Comparison of ENCODE assay signal across 8 cellular contexts in genomic region chr22:23826510-23827350, GRCh38. TPM values are rescaled to one million over a fixed set of nuclear protein-coding genes. Genes with fewer than 3 reads are reported as not detected.
DNase-seq lines count a peak whose midpoint lies in the region; ATAC-seq, FAIRE-seq and TF ChIP-seq lines count a peak whose summit lies in the region.
"Had no signal": no experiment of that assay in that cellular context is flagged by ENCODE, and none has a peak within 500 bp of the region (broad histone marks: within the 10 kb centered on the region; RNA-seq: fewer than 3 reads in every experiment).

No MANE protein-coding gene starts in this region.

- peaks cover 32% of the 10 kb centered on the region for H3K36me3 Mint-ChIP-seq in HFFc6 (ENCODE audit: low read depth)
- peaks cover 54% of the 10 kb centered on the region for H3K36me3 Mint-ChIP-seq in neural progenitor cell
- H3K36me3 Mint-ChIP-seq: natural killer cell treated with Interleukin-12 subunit alpha and Interleukin-12 subunit beta and Interleukin-15 and Interleukin-18, amount 100 ng/mL, for 72 hours had no signal

- H3K4me1 ChIP-seq in GM12878 (ENCODE audit: control insufficient read depth, insufficient read depth, low read length) (peaks cover 3% of the 10 kb centered on the region), neural progenitor cell (no peaks in the 10 kb centered on the region)

- DNase-seq in HFFc6 (peak; percentile 47), GM12878 (ENCODE audit: low read depth, low spot score) (no peak), neural progenitor cell (ENCODE audit: low spot score) (peak; percentile 1), NCI-H1105 (lab: John Stamatoyannopoulos, UW) (no peak)
- DNase-seq: HCEC 1CT had no signal

- H3K27ac ChIP-seq in GM12878 (ENCODE audit: control insufficient read depth, insufficient read depth) (no peak overlapping the region), neural progenitor cell (no peak overlapping the region)

- H3K4me1 Mint-ChIP-seq in HFFc6 (ENCODE audit: low read depth) (peaks cover 66% of the 10 kb centered on the region), neural progenitor cell (peaks cover 2% of the 10 kb centered on the region)

- intact Hi-C loops in GM12878 (cut with micrococcal nuclease; ENCODE audit: unreplicated experiment) = no loop called here

- H2AFZ ChIP-seq in GM12878 (ENCODE audit: control insufficient read depth, low read depth, low read length) (no peak overlapping the region), neural progenitor cell (replicated peaks) (no peak overlapping the region)

- TF ChIP-seq CTCF in HFFc6 (IDR thresholded peaks at IDR 0.05) (no peak), GM12878 (IDR thresholded peaks at IDR 0.05 in 2 of 3, conservative IDR thresholded peaks at IDR 0.05 in 1 of 3; ENCODE audit: control insufficient read depth in 2 of 3, extremely low read depth in 1 of 3, insufficient read depth in 1 of 3, low read depth in 3 of 3, low read length in 3 of 3) (no peak), neural progenitor cell (IDR thresholded peaks at IDR 0.05) (no peak)

- H3K27me3 ChIP-seq in GM12878 (replicated peaks in 1 of 2; ENCODE audit: control insufficient read depth in 2 of 2, insufficient read depth in 2 of 2, low read length in 1 of 2) (no peaks in the 10 kb centered on the region), neural progenitor cell (no peaks in the 10 kb centered on the region)

- H3K27me3 Mint-ChIP-seq in HFFc6 (ENCODE audit: insufficient read depth) (no peaks in the 10 kb centered on the region; the same call in 1 of the 2 replicates), neural progenitor cell (ENCODE audit: insufficient read depth, low read depth) (no peaks in the 10 kb centered on the region)
- H3K27me3 Mint-ChIP-seq: natural killer cell treated with Interleukin-12 subunit alpha and Interleukin-12 subunit beta and Interleukin-15 and Interleukin-18, amount 100 ng/mL, for 72 hours had no signal

- H3K9me3 Mint-ChIP-seq in HFFc6 = no peaks in the 10 kb centered on the region
- no peaks in the 10 kb centered on the region for H3K9me3 Mint-ChIP-seq in neural progenitor cell
- H3K9me3 Mint-ChIP-seq: natural killer cell treated with Interleukin-12 subunit alpha and Interleukin-12 subunit beta and Interleukin-15 and Interleukin-18, amount 100 ng/mL, for 72 hours had no signal

- no peaks in the 10 kb centered on the region for H3K9me3 ChIP-seq in GM12878 (replicated peaks; ENCODE audit: control insufficient read depth, insufficient read depth, low read length)
- no peaks in the 10 kb centered on the region for H3K9me3 ChIP-seq in neural progenitor cell (ENCODE audit: low read depth)

- no peak for TF ChIP-seq EP300 in GM12878 (IDR thresholded peaks at IDR 0.05; ENCODE audit: borderline replicate concordance in 1 of 2, control insufficient read depth in 1 of 2, low read depth in 2 of 2, low read length in 2 of 2)

- POLR2A ChIA-PET in GM12878 (lab: Charles Lee) = no interaction called here

- RAD21 ChIA-PET in GM12878 (lab: Charles Lee; ENCODE audit: unreplicated experiment) = no interaction called here

- in situ Hi-C loops in GM12878 (cut with MboI) = no loop called here

- CTCF ChIA-PET in GM12878 (lab: Yijun Ruan, JAX) = interaction anchor here (1.3 to 2.0 kb wide), 2 partner anchors 11 to 51 kb away, joined by 3 to 4 read pairs; no protein-coding TSS in a partner anchor

- H3K4me2 ChIP-seq in GM12878 (ENCODE audit: control insufficient read depth, insufficient read depth) (no peak overlapping the region), neural progenitor cell (no peak overlapping the region)

- WGBS in GM12878 (ENCODE audit: insufficient coverage, insufficient replicate concordance, low lambda C conversion rate, missing lambda C conversion rate) = 88% methylated on average over 15 of the region's 15 CpGs

- SMC1A ChIA-PET in GM12878 (lab: Charles Lee; ENCODE audit: uncharacterized antibody, unreplicated experiment) = interaction anchor here (0.7 kb wide), 1 partner anchor 58 kb away, joined by 3 read pairs; no protein-coding TSS in a partner anchor

- H3K36me3 ChIP-seq in GM12878 (ENCODE audit: control insufficient read depth in 2 of 2, insufficient read depth in 2 of 2, low read length in 1 of 2) (peaks cover 45 to 59% of the 10 kb centered on the region in 2 experiments), neural progenitor cell (no peaks in the 10 kb centered on the region)

- peaks cover 2% of the 10 kb centered on the region for H3K79me2 ChIP-seq in GM12878 (ENCODE audit: control insufficient read depth, insufficient read depth, low read length)
- H3K79me2 ChIP-seq in neural progenitor cell (ENCODE audit: low read depth) = peaks cover 12% of the 10 kb centered on the region

- TF ChIP-seq POLR2A in GM12878 (IDR thresholded peaks at IDR 0.05; ENCODE audit: low read depth, low read length) = peak; percentile 18; the same call in 1 of the 2 replicates

- ATAC-seq in GM12878 (no peak), HG02759 (IDR thresholded peaks at IDR 0.05; ENCODE audit: unreplicated experiment) (no peak), HG03045 (IDR thresholded peaks at IDR 0.05; ENCODE audit: unreplicated experiment) (no peak)
- ATAC-seq: natural killer cell treated with Interleukin-12 subunit alpha and Interleukin-12 subunit beta and Interleukin-15 and Interleukin-18, amount 100 ng/mL, for 72 hours had no signal

- no peak overlapping the region for H3K9ac ChIP-seq in GM12878 (ENCODE audit: control insufficient read depth, insufficient read depth, low read length)
- H3K9ac ChIP-seq in neural progenitor cell = no peak overlapping the region

- FAIRE-seq in GM12878 (lab: Jason Lieb, UNC) = peak; percentile 52

- no TSS peak for BruUV-seq in GM12878 (replicated peaks; lab: Mats Ljungman, UMichigan)

- H4K20me1 ChIP-seq in GM12878 (ENCODE audit: control insufficient read depth, insufficient read depth) = peaks cover 2% of the 10 kb centered on the region; the same call in 1 of the 2 replicates
- H4K20me1 ChIP-seq in neural progenitor cell (ENCODE audit: low read depth) = peaks cover 11% of the 10 kb centered on the region

- H3F3A ChIP-seq in neural progenitor cell (ENCODE audit: low read depth) = no peaks in the 10 kb centered on the region

- no peak overlapping the region for H3K4me3 ChIP-seq in GM12878
- H3K4me3 ChIP-seq in neural progenitor cell = no peak overlapping the region

- peak overlapping the region; percentile 86 for H3K27ac Mint-ChIP-seq in HFFc6
- H3K27ac Mint-ChIP-seq in neural progenitor cell = no peak overlapping the region
- H3K27ac Mint-ChIP-seq: natural killer cell treated with Interleukin-12 subunit alpha and Interleukin-12 subunit beta and Interleukin-15 and Interleukin-18, amount 100 ng/mL, for 72 hours had no signal

- TF ChIP-seq RAD21 in GM12878 (IDR thresholded peaks at IDR 0.05; ENCODE audit: insufficient read depth, low read depth, low read length) = no peak

- H3K4me3 Mint-ChIP-seq in HFFc6 = no peak overlapping the region
- no peak overlapping the region for H3K4me3 Mint-ChIP-seq in neural progenitor cell
- H3K4me3 Mint-ChIP-seq: natural killer cell treated with Interleukin-12 subunit alpha and Interleukin-12 subunit beta and Interleukin-15 and Interleukin-18, amount 100 ng/mL, for 72 hours had no signal

RNA-seq across cellular contexts. Expression of gene DERL3, which starts 12.1 kb away (rescaled TPM):
- total RNA-seq in HFFc6 (2021; fragmentation: NEBNext Ultra II Directional; extraction: Animal tissue kit (Norgen Biotek cat#: 25700)) = under 1 TPM; 0.21 to 0.88 (median 0.40) TPM
- 10.6 and 12.5 TPM in 2 replicates for total RNA-seq in GM12878 (2013; cell fraction: nucleolus; rRNA removed)
- total RNA-seq in GM12878 (2014; rRNA removed) = 14.6 and 21.0 TPM in 2 replicates
- total RNA-seq in GM12878 (2014; rRNA removed; fragmentation: Illumina TruSeq; extraction: Trizol) = 8.7 and 9.4 TPM in 2 replicates
- 17.4 and 19.4 TPM in 2 replicates for total RNA-seq in GM12878 (2021)
- 9.4 TPM for polyA plus RNA-seq in GM12878 (2011; ENCODE audit: low read depth)
- 2.1 and 5.2 TPM in 2 replicates for polyA plus RNA-seq in GM12878 (2011; rRNA removed)
- 10.4 and 15.5 TPM in 2 replicates for polyA plus RNA-seq in GM12878 (2011; cell fraction: cytosol; rRNA removed)
- polyA plus RNA-seq in GM12878 (2011; cell fraction: nucleus; rRNA removed) = 29.8 and 30.3 TPM in 2 replicates
- polyA plus RNA-seq in GM12878 (2012) = 18.0 and 23.9 TPM in 2 replicates
- polyA plus RNA-seq in GM12878 (2014; fragmentation: Illumina TruSeq; extraction: Trizol) = 2.3 and 7.4 TPM in 2 replicates
- 1 to 10 TPM; 4.1 to 6.4 TPM for polyA plus RNA-seq in GM12878 (2014; fragmentation: Nextera tagmentation; extraction: Ambion mirVana)
- polyA plus RNA-seq in GM12878 (2014; rRNA removed) = 28.1 and 29.7 TPM in 2 replicates
- polyA plus RNA-seq in GM12878 (2016; fragmentation: Nextera tagmentation; extraction: Ambion mirVana) = 10 to 100 TPM; 49.1 to 52.4 TPM
- 1.8 and 4.4 TPM in 2 replicates for polyA minus RNA-seq in GM12878 (2011; rRNA and poly(A)+ RNA removed)
- 1.1 and 1.6 TPM in 2 replicates for polyA minus RNA-seq in GM12878 (2011; cell fraction: cytosol; rRNA and poly(A)+ RNA removed)
- 3.3 and 4.9 TPM in 2 replicates for polyA minus RNA-seq in GM12878 (2011; cell fraction: nucleus; rRNA and poly(A)+ RNA removed)
- total RNA-seq in neural progenitor cell (ENCODE audit: low replicate concordance) = 1.1 and 7.7 TPM in 2 replicates

RNA-seq across cellular contexts. Expression of gene SLC2A11, which starts 30.9 kb away (rescaled TPM):
- total RNA-seq in HFFc6 (2021; fragmentation: NEBNext Ultra II Directional; extraction: Animal tissue kit (Norgen Biotek cat#: 25700)) = 10 to 100 TPM in 4 of 6 experiments, 1 to 10 TPM in 2; 8.9 to 13.2 (median 10.5) TPM
- 25.2 and 25.7 TPM in 2 replicates for total RNA-seq in GM12878 (2013; cell fraction: nucleolus; rRNA removed)
- total RNA-seq in GM12878 (2014; rRNA removed) = 10.5 and 13.0 TPM in 2 replicates
- total RNA-seq in GM12878 (2014; rRNA removed; fragmentation: Illumina TruSeq; extraction: Trizol) = 8.1 and 8.9 TPM in 2 replicates
- total RNA-seq in GM12878 (2021) = 12.2 and 15.7 TPM in 2 replicates
- 9.2 TPM for polyA plus RNA-seq in GM12878 (2011; ENCODE audit: low read depth)
- polyA plus RNA-seq in GM12878 (2011; rRNA removed) = 7.5 and 8.4 TPM in 2 replicates
- polyA plus RNA-seq in GM12878 (2011; cell fraction: cytosol; rRNA removed) = 7.6 and 11.5 TPM in 2 replicates
- polyA plus RNA-seq in GM12878 (2011; cell fraction: nucleus; rRNA removed) = 16.6 and 19.3 TPM in 2 replicates
- 12.9 and 18.4 TPM in 2 replicates for polyA plus RNA-seq in GM12878 (2012)
- 8.6 and 13.3 TPM in 2 replicates for polyA plus RNA-seq in GM12878 (2014; fragmentation: Illumina TruSeq; extraction: Trizol)
- 1 to 10 TPM in 1 of 2 experiments, under 1 TPM in 1; 0.98 to 2.9 TPM for polyA plus RNA-seq in GM12878 (2014; fragmentation: Nextera tagmentation; extraction: Ambion mirVana)
- 17.7 and 18.3 TPM in 2 replicates for polyA plus RNA-seq in GM12878 (2014; rRNA removed)
- polyA plus RNA-seq in GM12878 (2016; fragmentation: Nextera tagmentation; extraction: Ambion mirVana) = 1 to 10 TPM; 8.0 TPM
- 8.2 and 11.6 TPM in 2 replicates for polyA minus RNA-seq in GM12878 (2011; rRNA and poly(A)+ RNA removed)
- polyA minus RNA-seq in GM12878 (2011; cell fraction: cytosol; rRNA and poly(A)+ RNA removed) = 3.5 and 6.1 TPM in 2 replicates
- 7.7 and 10.9 TPM in 2 replicates for polyA minus RNA-seq in GM12878 (2011; cell fraction: nucleus; rRNA and poly(A)+ RNA removed)
- 3.8 and 12.1 TPM in 2 replicates for total RNA-seq in neural progenitor cell (ENCODE audit: low replicate concordance)

RNA-seq across cellular contexts. Expression of gene SMARCB1, which starts 40.0 kb away (rescaled TPM):
- 100 to 1,000 TPM in 1 of 6 experiments, 10 to 100 TPM in 5; 91.5 to 101 (median 97.3) TPM for total RNA-seq in HFFc6 (2021; fragmentation: NEBNext Ultra II Directional; extraction: Animal tissue kit (Norgen Biotek cat#: 25700))
- total RNA-seq in GM12878 (2013; cell fraction: nucleolus; rRNA removed) = 112 and 119 TPM in 2 replicates
- total RNA-seq in GM12878 (2014; rRNA removed) (167 and 177 TPM in 2 replicates), GM12878 (2014; rRNA removed; fragmentation: Illumina TruSeq; extraction: Trizol) (108 and 112 TPM in 2 replicates), GM12878 (2021) (179 and 185 TPM in 2 replicates), neural progenitor cell (ENCODE audit: low replicate concordance) (151 and 170 TPM in 2 replicates)
- polyA plus RNA-seq in GM12878 (2011; ENCODE audit: low read depth) = 81.1 TPM
- polyA plus RNA-seq in GM12878 (2011; rRNA removed) (183 and 187 TPM in 2 replicates), GM12878 (2014; fragmentation: Illumina TruSeq; extraction: Trizol) (130 and 198 TPM in 2 replicates), GM12878 (2014; fragmentation: Nextera tagmentation; extraction: Ambion mirVana) (10 to 100 TPM in 1 of 2 experiments, 1 to 10 TPM in 1; 9.1 to 17.9 TPM), GM12878 (2014; rRNA removed) (215 and 239 TPM in 2 replicates), GM12878 (2016; fragmentation: Nextera tagmentation; extraction: Ambion mirVana) (100 to 1,000 TPM; 192 to 207 TPM)
- 136 and 163 TPM in 2 replicates for polyA plus RNA-seq in GM12878 (2011; cell fraction: cytosol; rRNA removed)
- 103 and 127 TPM in 2 replicates for polyA plus RNA-seq in GM12878 (2011; cell fraction: nucleus; rRNA removed)
- polyA plus RNA-seq in GM12878 (2012) = 150 and 176 TPM in 2 replicates
- polyA minus RNA-seq in GM12878 (2011; rRNA and poly(A)+ RNA removed) = 104 and 119 TPM in 2 replicates
- polyA minus RNA-seq in GM12878 (2011; cell fraction: cytosol; rRNA and poly(A)+ RNA removed) = 23.8 and 37.5 TPM in 2 replicates
- 26.4 and 66.3 TPM in 2 replicates for polyA minus RNA-seq in GM12878 (2011; cell fraction: nucleus; rRNA and poly(A)+ RNA removed)

RNA-seq across cellular contexts. Expression of gene MMP11, which starts 54.1 kb away (rescaled TPM):
- total RNA-seq in HFFc6 (2021; fragmentation: NEBNext Ultra II Directional; extraction: Animal tissue kit (Norgen Biotek cat#: 25700)) = 1 to 10 TPM; 1.7 to 3.6 (median 2.7) TPM
- total RNA-seq in GM12878 (2013; cell fraction: nucleolus; rRNA removed) = 2.0 and 2.7 TPM in 2 replicates
- total RNA-seq in GM12878 (2014; rRNA removed) (0.60 and 1.0 TPM in 2 replicates), GM12878 (2014; rRNA removed; fragmentation: Illumina TruSeq; extraction: Trizol) (not detected in 2 replicates), GM12878 (2021) (0.41 and 0.48 TPM in 2 replicates), neural progenitor cell (ENCODE audit: low replicate concordance) (4.1 and 13.7 TPM in 2 replicates)
- 0.20 TPM for polyA plus RNA-seq in GM12878 (2011; ENCODE audit: low read depth)
- polyA plus RNA-seq in GM12878 (2011; rRNA removed) (0.12 TPM in 1 of 2 replicates, not detected in the other), GM12878 (2014; fragmentation: Illumina TruSeq; extraction: Trizol) (0.03 TPM in 1 of 2 replicates, not detected in the other), GM12878 (2014; fragmentation: Nextera tagmentation; extraction: Ambion mirVana) (under 1 TPM in 1 of 2 experiments, not detected in 1; 0.05 TPM), GM12878 (2014; rRNA removed) (0.18 and 1.1 TPM in 2 replicates), GM12878 (2016; fragmentation: Nextera tagmentation; extraction: Ambion mirVana) (under 1 TPM; 0.20 to 0.48 TPM)
- 0.06 and 0.08 TPM in 2 replicates for polyA plus RNA-seq in GM12878 (2011; cell fraction: cytosol; rRNA removed)
- 0.16 and 0.44 TPM in 2 replicates for polyA plus RNA-seq in GM12878 (2011; cell fraction: nucleus; rRNA removed)
- polyA plus RNA-seq in GM12878 (2012) = 0.17 and 0.37 TPM in 2 replicates
- 0.10 TPM in 1 of 2 replicates, not detected in the other for polyA minus RNA-seq in GM12878 (2011; rRNA and poly(A)+ RNA removed)
- polyA minus RNA-seq in GM12878 (2011; cell fraction: cytosol; rRNA and poly(A)+ RNA removed) = not detected in 2 replicates
- polyA minus RNA-seq in GM12878 (2011; cell fraction: nucleus; rRNA and poly(A)+ RNA removed) = 0.19 TPM in 1 of 2 replicates, not detected in the other

RNA-seq across cellular contexts. Expression of gene CHCHD10, which starts 59.0 kb away (rescaled TPM):
- 100 to 1,000 TPM in 4 of 6 experiments, 10 to 100 TPM in 2; 89.3 to 117 (median 106) TPM for total RNA-seq in HFFc6 (2021; fragmentation: NEBNext Ultra II Directional; extraction: Animal tissue kit (Norgen Biotek cat#: 25700))
- total RNA-seq in GM12878 (2013; cell fraction: nucleolus; rRNA removed) = 4.8 and 18.2 TPM in 2 replicates
- total RNA-seq in GM12878 (2014; rRNA removed) (78.0 and 104 TPM in 2 replicates), GM12878 (2014; rRNA removed; fragmentation: Illumina TruSeq; extraction: Trizol) (103 and 117 TPM in 2 replicates), GM12878 (2021) (237 and 241 TPM in 2 replicates), neural progenitor cell (ENCODE audit: low replicate concordance) (0.53 and 9.1 TPM in 2 replicates)
- polyA plus RNA-seq in GM12878 (2011; ENCODE audit: low read depth) = 141 TPM
- polyA plus RNA-seq in GM12878 (2011; rRNA removed) (23.9 and 34.4 TPM in 2 replicates), GM12878 (2014; fragmentation: Illumina TruSeq; extraction: Trizol) (27.2 and 126 TPM in 2 replicates), GM12878 (2014; fragmentation: Nextera tagmentation; extraction: Ambion mirVana) (100 to 1,000 TPM in 1 of 2 experiments, 10 to 100 TPM in 1; 13.2 to 216 TPM), GM12878 (2014; rRNA removed) (129 and 191 TPM in 2 replicates), GM12878 (2016; fragmentation: Nextera tagmentation; extraction: Ambion mirVana) (100 to 1,000 TPM; 135 to 202 TPM)
- polyA plus RNA-seq in GM12878 (2011; cell fraction: cytosol; rRNA removed) = 103 and 111 TPM in 2 replicates
- 51.2 and 87.5 TPM in 2 replicates for polyA plus RNA-seq in GM12878 (2011; cell fraction: nucleus; rRNA removed)
- 181 and 188 TPM in 2 replicates for polyA plus RNA-seq in GM12878 (2012)
- polyA minus RNA-seq in GM12878 (2011; rRNA and poly(A)+ RNA removed) = 36.1 and 61.2 TPM in 2 replicates
- 56.9 and 67.5 TPM in 2 replicates for polyA minus RNA-seq in GM12878 (2011; cell fraction: cytosol; rRNA and poly(A)+ RNA removed)
- 6.9 and 7.4 TPM in 2 replicates for polyA minus RNA-seq in GM12878 (2011; cell fraction: nucleus; rRNA and poly(A)+ RNA removed)

Comparison
In these comparisons a context has a peak if more than half of its experiments do, and no peak if none do; other contexts are left out.
1. DNase-seq: peak in HFFc6 (single experiment) and neural progenitor cell (single experiment); none in GM12878 (single experiment) and NCI-H1105 (single experiment).